Comparison of ENCODE assay signal across 1 cellular context in genomic region chr1:9331558-9332346, GRCh38.
TF ChIP-seq lines count a peak whose summit lies in the region.

No MANE protein-coding gene starts in this region.

TF ChIP-seq in K562, 482 proteins besides CTCF, POLR2A, EP300 and RAD21:
- no peak for TF ChIP-seq CEBPG (CRISPR knock-in tag; IDR thresholded peaks at IDR 0.05)
- TF ChIP-seq CEBPG (tag; conservative IDR thresholded peaks at IDR 0.05 in 1 of 2, IDR thresholded peaks at IDR 0.05 in 1 of 2) = peak; percentile 21 to 56; a peak in 3 of 4 replicates
- peak; percentile 50; the same call in 1 of the 2 replicates for TF ChIP-seq CEBPB (tag; IDR thresholded peaks at IDR 0.05)
- no peak for TF ChIP-seq HOXB6 (CRISPR knock-in tag; IDR thresholded peaks at IDR 0.05; ENCODE audit: borderline replicate concordance)
TF ChIP-seq in K562: peak in this region for 2.
